Comparison of ENCODE assay signal across 17 cellular contexts in the genomic region with DNA sequence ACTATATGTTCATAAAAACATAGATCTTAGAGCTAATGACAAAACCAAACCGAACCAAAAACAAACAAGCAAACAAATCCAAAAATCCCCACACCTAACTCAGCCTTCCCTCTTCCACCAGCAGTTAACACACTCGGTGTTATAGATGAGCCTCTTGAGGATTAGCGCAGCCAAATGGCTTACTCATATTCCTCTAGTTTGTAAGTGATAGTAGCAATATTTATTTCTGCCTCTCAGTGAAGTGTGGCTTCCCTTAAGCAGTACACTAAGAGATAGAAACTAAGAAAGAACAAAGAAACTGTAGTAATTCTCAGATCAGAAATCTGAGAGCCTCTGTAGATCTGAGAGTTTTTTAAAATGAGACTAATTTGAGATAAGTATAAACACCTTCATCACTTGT. TPM values are rescaled to one million over a fixed set of nuclear protein-coding genes. Genes with fewer than 3 reads are reported as not detected.
DNase-seq lines count a peak whose midpoint lies in the region; ATAC-seq lines count a peak whose summit lies in the region.
"Had no signal": no experiment of that assay in that cellular context is flagged by ENCODE, and none has a peak within 500 bp of the region (broad histone marks: within the 10 kb centered on the region; RNA-seq: fewer than 3 reads in every experiment).

No MANE protein-coding gene starts in this region.

- H3K27ac ChIP-seq in thymus (ENCODE audit: low read depth) = peak overlapping the region; percentile 25
- H3K27ac ChIP-seq: C4-2B had no signal

- peaks cover 4% of the 10 kb centered on the region for H3K27me3 Mint-ChIP-seq in activated CD4-positive, alpha-beta memory T cell treated with anti-CD3 and anti-CD28 coated beads, Interleukin-2, amount 10 ng/mL, durations not matched to agents 7 days and 5 days
- H3K27me3 Mint-ChIP-seq in activated T-cell treated with anti-CD3 and anti-CD28 coated beads, Interleukin-2, amount 50 U/mL, for 4 hours (ENCODE audit: low read depth) = no peaks in the 10 kb centered on the region

- POLR2A ChIA-PET in activated CD4-positive, alpha-beta memory T cell treated with anti-CD3 and anti-CD28 coated beads, Interleukin-2, amount 10 ng/mL, durations not matched to agents 7 days and 5 days (lab: Charles Lee) = no interaction called here

- DNase-seq in NCI-H82 (lab: John Stamatoyannopoulos, UW) = peak; percentile 37
- no peak for DNase-seq in NCI-H82 treated with DMSO at 0.1 percent for 48 hours (lab: John Stamatoyannopoulos, UW; ENCODE audit: unreplicated experiment)
- DNase-seq in NCI-H69 (lab: John Stamatoyannopoulos, UW) = peak; percentile 16
- DNase-seq in fibroblast of peridontal ligament (ENCODE audit: extremely low read depth) = peak; percentile 55
- no peak for DNase-seq in activated CD4-positive, alpha-beta memory T cell treated with anti-CD3 and anti-CD28 coated beads, Interleukin-2, amount 10 ng/mL, durations not matched to agents 7 days and 5 days
- no peak for DNase-seq in DMS 273 (lab: John Stamatoyannopoulos, UW; ENCODE audit: unreplicated experiment)
- no peak for DNase-seq in activated T-cell treated with anti-CD3 and anti-CD28 coated beads, Interleukin-2, amount 50 U/mL, for 4 hours
- DNase-seq: 8988T; Caco-2; DMS53; NCI-H1436 treated with DMSO at 0.1 percent for 48 hours; NCI-H2081 treated with DMSO at 0.1 percent for 48 hours; NCI-H2227 treated with DMSO at 0.1 percent for 48 hours; NK-92 treated with Interleukin-12 subunit alpha and Interleukin-12 subunit beta, amount 100 ng/mL, for 24 hours; SHP77 treated with DMSO at 0.1 percent for 48 hours had no signal

- H3K9me3 Mint-ChIP-seq in activated CD4-positive, alpha-beta memory T cell treated with anti-CD3 and anti-CD28 coated beads, Interleukin-2, amount 10 ng/mL, durations not matched to agents 7 days and 5 days = no peaks in the 10 kb centered on the region
- no peaks in the 10 kb centered on the region for H3K9me3 Mint-ChIP-seq in activated T-cell treated with anti-CD3 and anti-CD28 coated beads, Interleukin-2, amount 50 U/mL, for 4 hours

- peaks cover 30% of the 10 kb centered on the region for H3K4me1 Mint-ChIP-seq in activated CD4-positive, alpha-beta memory T cell treated with anti-CD3 and anti-CD28 coated beads, Interleukin-2, amount 10 ng/mL, durations not matched to agents 7 days and 5 days
- H3K4me1 Mint-ChIP-seq in activated T-cell treated with anti-CD3 and anti-CD28 coated beads, Interleukin-2, amount 50 U/mL, for 4 hours (ENCODE audit: low read depth) = peaks cover 20% of the 10 kb centered on the region

- no peaks in the 10 kb centered on the region for H3K36me3 Mint-ChIP-seq in activated CD4-positive, alpha-beta memory T cell treated with anti-CD3 and anti-CD28 coated beads, Interleukin-2, amount 10 ng/mL, durations not matched to agents 7 days and 5 days (ENCODE audit: low read depth)
- H3K36me3 Mint-ChIP-seq in activated T-cell treated with anti-CD3 and anti-CD28 coated beads, Interleukin-2, amount 50 U/mL, for 4 hours (ENCODE audit: insufficient read depth) = no peaks in the 10 kb centered on the region

- no peak for ATAC-seq in activated T-cell treated with anti-CD3 and anti-CD28 coated beads, Interleukin-2, amount 50 U/mL, for 4 hours

- H3K4me3 Mint-ChIP-seq in activated CD4-positive, alpha-beta memory T cell treated with anti-CD3 and anti-CD28 coated beads, Interleukin-2, amount 10 ng/mL, durations not matched to agents 7 days and 5 days = no peak overlapping the region
- no peak overlapping the region for H3K4me3 Mint-ChIP-seq in activated T-cell treated with anti-CD3 and anti-CD28 coated beads, Interleukin-2, amount 50 U/mL, for 4 hours

- H3K27me3 ChIP-seq in thymus (ENCODE audit: control insufficient read depth, insufficient read depth) = no peaks in the 10 kb centered on the region

- peaks cover 5% of the 10 kb centered on the region for H3K4me1 ChIP-seq in thymus (ENCODE audit: control insufficient read depth, insufficient read depth, low read length)

- CTCF ChIA-PET in activated CD4-positive, alpha-beta memory T cell treated with anti-CD3 and anti-CD28 coated beads, Interleukin-2, amount 10 ng/mL, durations not matched to agents 7 days and 5 days (lab: Charles Lee) = interaction anchor here (0.7 to 1.4 kb wide), 5 partner anchors 14 to 263 kb away, joined by 3 to 4 read pairs (median 3); no protein-coding TSS in a partner anchor

- H3K27ac Mint-ChIP-seq in activated CD4-positive, alpha-beta memory T cell treated with anti-CD3 and anti-CD28 coated beads, Interleukin-2, amount 10 ng/mL, durations not matched to agents 7 days and 5 days = no peak overlapping the region

- 96% methylated on average over 3 of the region's 3 CpGs for WGBS in thymus

- H3K4me3 ChIP-seq in thymus (ENCODE audit: low read length) = no peak overlapping the region

- no peaks in the 10 kb centered on the region for H3K9me3 ChIP-seq in thymus (ENCODE audit: control insufficient read depth)
- H3K9me3 ChIP-seq: Caco-2 had no signal

- H3K36me3 ChIP-seq in thymus (ENCODE audit: control insufficient read depth, insufficient read depth) = no peaks in the 10 kb centered on the region

RNA-seq across cellular contexts. Expression of a gene that starts 2.4 kb away (rescaled TPM):
- polyA plus RNA-seq in thymus = 4.4 TPM
- 1 to 10 TPM; 7.2 to 9.6 TPM for total RNA-seq in activated CD4-positive, alpha-beta memory T cell treated with anti-CD3 and anti-CD28 coated beads, Interleukin-2, amount 10 ng/mL, durations not matched to agents 7 days and 5 days
- total RNA-seq in activated T-cell treated with anti-CD3 and anti-CD28 coated beads, Interleukin-2, amount 50 U/mL, for 4 hours = 1 to 10 TPM; 4.5 to 5.9 (median 4.6) TPM

RNA-seq across cellular contexts. Expression of a gene that starts 37.2 kb away (rescaled TPM):
- polyA plus RNA-seq in thymus = 7.9 TPM
- total RNA-seq in activated CD4-positive, alpha-beta memory T cell treated with anti-CD3 and anti-CD28 coated beads, Interleukin-2, amount 10 ng/mL, durations not matched to agents 7 days and 5 days = 10 to 100 TPM; 67.7 to 68.8 TPM
- 10 to 100 TPM in 2 of 3 donors, 1 to 10 TPM in 1; 8.6 to 11.0 (median 10.2) TPM for total RNA-seq in activated T-cell treated with anti-CD3 and anti-CD28 coated beads, Interleukin-2, amount 50 U/mL, for 4 hours

Comparison
In these comparisons a context has a peak if more than half of its experiments do, and no peak if none do; other contexts are left out.
1. DNase-seq: peak in NCI-H82 (single experiment), NCI-H69 (single experiment) and fibroblast of peridontal ligament (single experiment); none in NCI-H82 treated with DMSO at 0.1 percent for 48 hours (single experiment), activated CD4-positive, alpha-beta memory T cell treated with anti-CD3 and anti-CD28 coated beads, Interleukin-2, amount 10 ng/mL, durations not matched to agents 7 days and 5 days (single experiment), DMS 273 (single experiment) and activated T-cell treated with anti-CD3 and anti-CD28 coated beads, Interleukin-2, amount 50 U/mL, for 4 hours (single experiment).
2. RNA of a gene that starts 37.2 kb away (total RNA-seq): 67.7 to 68.8 TPM in activated CD4-positive, alpha-beta memory T cell treated with anti-CD3 and anti-CD28 coated beads, Interleukin-2, amount 10 ng/mL, durations not matched to agents 7 days and 5 days; 8.6 to 11.0 TPM in activated T-cell treated with anti-CD3 and anti-CD28 coated beads, Interleukin-2, amount 50 U/mL, for 4 hours; every median in the first group is over 4 times any median in the second.